In genomic region chr2:55223958-55224760, GRCh38 we compare ENCODE assay signal across 8 cellular contexts. TPM values are rescaled to one million over a fixed set of nuclear protein-coding genes. Genes with fewer than 3 reads are reported as not detected.
DNase-seq lines count a peak whose midpoint lies in the region; ATAC-seq lines count a peak whose summit lies in the region.

No MANE protein-coding gene starts in this region.

- peak overlapping the region; percentile 29 for H3K27ac Mint-ChIP-seq in activated T-helper 17 cell treated with anti-CD3 and anti-CD28 coated beads, Interleukin-2, amount 50 U/mL, for 72 hours
- peak overlapping the region; percentile 94 for H3K27ac Mint-ChIP-seq in stimulated activated naive B cell treated with anti-CD40 and anti-IgM and Interleukin-4, amounts not matched to agents 10 μg/mL and 1 μg/mL and 100 μg/mL, for 72 hours

- H3K4me3 Mint-ChIP-seq in activated T-helper 17 cell treated with anti-CD3 and anti-CD28 coated beads, Interleukin-2, amount 50 U/mL, for 72 hours, result peak overlapping the region; percentile 70
- H3K4me3 Mint-ChIP-seq in stimulated activated naive B cell treated with anti-CD40 and anti-IgM and Interleukin-4, amounts not matched to agents 10 μg/mL and 1 μg/mL and 100 μg/mL, for 72 hours, result peak overlapping the region; percentile 82 to 84

- no peaks in the 10 kb centered on the region for H3K27me3 Mint-ChIP-seq in activated T-helper 17 cell treated with anti-CD3 and anti-CD28 coated beads, Interleukin-2, amount 50 U/mL, for 72 hours
- H3K27me3 Mint-ChIP-seq in stimulated activated naive B cell treated with anti-CD40 and anti-IgM and Interleukin-4, amounts not matched to agents 10 μg/mL and 1 μg/mL and 100 μg/mL, for 72 hours, result no peaks in the 10 kb centered on the region

- H3K9me3 Mint-ChIP-seq in activated T-helper 17 cell treated with anti-CD3 and anti-CD28 coated beads, Interleukin-2, amount 50 U/mL, for 72 hours, result no peaks in the 10 kb centered on the region
- peaks cover 5 to 6% of the 10 kb centered on the region in 2 donors for H3K9me3 Mint-ChIP-seq in stimulated activated naive B cell treated with anti-CD40 and anti-IgM and Interleukin-4, amounts not matched to agents 10 μg/mL and 1 μg/mL and 100 μg/mL, for 72 hours

- H3K36me3 Mint-ChIP-seq in activated T-helper 17 cell treated with anti-CD3 and anti-CD28 coated beads, Interleukin-2, amount 50 U/mL, for 72 hours (ENCODE audit: low read depth), result no peaks in the 10 kb centered on the region
- peaks cover 15 to 19% of the 10 kb centered on the region in 2 donors for H3K36me3 Mint-ChIP-seq in stimulated activated naive B cell treated with anti-CD40 and anti-IgM and Interleukin-4, amounts not matched to agents 10 μg/mL and 1 μg/mL and 100 μg/mL, for 72 hours

- DNase-seq in DMS 273 (lab: John Stamatoyannopoulos, UW; ENCODE audit: unreplicated experiment) (peak; percentile 66), DMS 273 treated with DMSO at 0.1 percent for 48 hours (lab: John Stamatoyannopoulos, UW) (no peak), islet precursor cell (peak; percentile 55), putamen (ENCODE audit: low spot score) (no peak)
- no peak for DNase-seq in stimulated activated naive B cell treated with anti-CD40 and anti-IgM and Interleukin-4, amounts not matched to agents 10 μg/mL and 1 μg/mL and 100 μg/mL, for 72 hours

- H3K4me1 Mint-ChIP-seq in activated T-helper 17 cell treated with anti-CD3 and anti-CD28 coated beads, Interleukin-2, amount 50 U/mL, for 72 hours, result peaks cover 28% of the 10 kb centered on the region
- peaks cover 17 to 41% of the 10 kb centered on the region in 2 donors for H3K4me1 Mint-ChIP-seq in stimulated activated naive B cell treated with anti-CD40 and anti-IgM and Interleukin-4, amounts not matched to agents 10 μg/mL and 1 μg/mL and 100 μg/mL, for 72 hours

- ATAC-seq in activated T-helper 17 cell treated with anti-CD3 and anti-CD28 coated beads, Interleukin-2, amount 50 U/mL, for 72 hours (replicated peaks), result no peak
- no peak for ATAC-seq in stimulated activated naive B cell treated with anti-CD40 and anti-IgM and Interleukin-4, amounts not matched to agents 10 μg/mL and 1 μg/mL and 100 μg/mL, for 72 hours (replicated peaks)
- ATAC-seq in HG03095 (IDR thresholded peaks at IDR 0.05; ENCODE audit: unreplicated experiment), result no peak
- no peak for ATAC-seq in GM18498 (IDR thresholded peaks at IDR 0.05; ENCODE audit: unreplicated experiment)

RNA-seq across cellular contexts. Expression of gene CLHC1, which starts 7.9 kb away (rescaled TPM):
- total RNA-seq in activated T-helper 17 cell treated with anti-CD3 and anti-CD28 coated beads, Interleukin-2, amount 50 U/mL, for 72 hours, result 10 to 100 TPM in 1 of 2 donors, 1 to 10 TPM in 1; 7.0 to 11.5 TPM

RNA-seq across cellular contexts. Expression of gene RPS27A, which starts 8.3 kb away (rescaled TPM):
- total RNA-seq in activated T-helper 17 cell treated with anti-CD3 and anti-CD28 coated beads, Interleukin-2, amount 50 U/mL, for 72 hours, result 1,000 to 10,000 TPM; 1,125 to 1,181 TPM

RNA-seq across cellular contexts. Expression of gene MTIF2, which starts 44.9 kb away (rescaled TPM):
- 10 to 100 TPM; 25.8 to 28.4 TPM for total RNA-seq in activated T-helper 17 cell treated with anti-CD3 and anti-CD28 coated beads, Interleukin-2, amount 50 U/mL, for 72 hours

Comparison
In these comparisons a context has a peak if more than half of its experiments do, and no peak if none do; other contexts are left out.
1. DNase-seq: peak in DMS 273 (single experiment) and islet precursor cell (single experiment); none in DMS 273 treated with DMSO at 0.1 percent for 48 hours (single experiment), stimulated activated naive B cell treated with anti-CD40 and anti-IgM and Interleukin-4, amounts not matched to agents 10 μg/mL and 1 μg/mL and 100 μg/mL, for 72 hours (single experiment) and putamen (single experiment).